In genomic region chr15:88791637-88792036, GRCh38 we compare ENCODE assay signal across 1 cellular context.
TF ChIP-seq lines count a peak whose summit lies in the region.

No MANE protein-coding gene starts in this region.

TF ChIP-seq in H1, 55 proteins besides CTCF, POLR2A, EP300 and RAD21 (continued from another document):
- TF ChIP-seq USF2 (IDR thresholded peaks at IDR 0.05; ENCODE audit: low read length) (no peak), CHD2 (IDR thresholded peaks at IDR 0.05; ENCODE audit: low read length) (no peak), CEBPB (IDR thresholded peaks at IDR 0.05; ENCODE audit: low read depth, low read length) (no peak), KDM5A (IDR thresholded peaks at IDR 0.05; ENCODE audit: low read length) (no peak), E2F6 (IDR thresholded peaks at IDR 0.05) (no peak), TCF12 (IDR thresholded peaks at IDR 0.05; ENCODE audit: low read depth, low read length) (no peak), SAP30 (IDR thresholded peaks at IDR 0.05; ENCODE audit: insufficient read depth, insufficient replicate concordance, low read length) (no peak), GTF2F1 (IDR thresholded peaks at IDR 0.05; ENCODE audit: borderline replicate concordance, low read depth, low read length) (no peak), RNF2 (IDR thresholded peaks at IDR 0.05; ENCODE audit: borderline replicate concordance, low read depth, low read length, missing control alignments, poor library complexity, severe bottlenecking) (no peak), FOSL1 (IDR thresholded peaks at IDR 0.05; ENCODE audit: insufficient read depth, low read depth, low read length) (no peak), NANOG (IDR thresholded peaks at IDR 0.05; ENCODE audit: insufficient read depth, low read depth, low read length, poor library complexity, severe bottlenecking) (no peak), PHF8 (conservative IDR thresholded peaks at IDR 0.05; ENCODE audit: low read depth, low read length) (no peak), RFX5 (IDR thresholded peaks at IDR 0.05; ENCODE audit: borderline replicate concordance, low read depth, low read length) (no peak)
